In the genomic region with DNA sequence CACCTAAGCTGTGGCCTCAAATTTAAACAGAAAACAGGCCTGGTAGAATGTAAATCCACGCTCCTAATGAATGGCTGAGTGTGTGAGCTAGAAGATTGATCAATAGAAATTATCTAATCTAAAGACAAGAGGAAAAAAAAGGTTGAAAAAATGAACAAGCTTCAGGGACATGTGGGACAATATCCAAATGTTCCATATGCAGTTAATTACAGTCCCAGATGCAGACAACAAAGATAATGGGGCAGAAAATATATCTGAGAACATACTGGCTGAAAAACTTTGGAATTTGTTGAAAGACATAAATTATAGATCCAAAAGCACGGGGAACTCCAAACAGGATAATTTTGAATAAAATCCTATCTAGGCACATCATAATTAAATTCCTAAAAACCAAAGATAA, we compare ENCODE assay signal across 25 cellular contexts.
"Had no signal": no experiment of that assay in that cellular context is flagged by ENCODE, and none has a peak within 500 bp of the region (broad histone marks: within the 10 kb centered on the region; RNA-seq: fewer than 3 reads in every experiment).

No MANE protein-coding gene starts in this region.

- H3K36me3 ChIP-seq: neutrophil, pancreas, prostate gland, right lobe of liver, sigmoid colon, stomach, thoracic aorta, thyroid gland, tibial nerve, upper lobe of left lung, vagina had no signal

- H3K4me1 ChIP-seq: pancreas, prostate gland, right lobe of liver, sigmoid colon, stomach, thyroid gland, upper lobe of left lung, vagina had no signal

- ATAC-seq: natural killer cell treated with Interleukin-12 subunit alpha and Interleukin-12 subunit beta and Interleukin-15 and Interleukin-18, amount 100 ng/mL, for 72 hours; pancreas; right cardiac atrium; right lobe of liver; stimulated activated effector memory CD8-positive, alpha-beta T cell treated with anti-CD3 and anti-CD28 coated beads, Interleukin-12 subunit alpha, Interleukin-12 subunit beta, amount 100 ng/mL, for 72 hours; stimulated activated naive B cell treated with anti-CD40 and anti-IgM and Interleukin-4, amounts not matched to agents 10 μg/mL and 1 μg/mL and 100 μg/mL, for 72 hours had no signal

- H3K27me3 ChIP-seq: neutrophil, pancreas, right lobe of liver, sigmoid colon, thyroid gland, tibial nerve, upper lobe of left lung, vagina had no signal

- DNase-seq: nephron progenitor cell; nucleus accumbens; pancreas; retina; right cardiac atrium; right lobe of liver; sigmoid colon; small intestine; stimulated activated CD4-positive, alpha-beta T cell treated with anti-CD3 and anti-CD28 coated beads, Interleukin-15, amount 100 ng/mL, for 24 hours; stimulated activated CD4-positive, alpha-beta T cell treated with anti-CD3 and anti-CD28 coated beads, Interleukin-2, amount 100 ng/mL, for 24 hours; stimulated activated CD4-positive, alpha-beta T cell treated with anti-CD3 and anti-CD28 coated beads, Interleukin-2, amount 100 ng/mL, for 48 hours; stimulated activated CD4-positive, alpha-beta T cell treated with anti-CD3 and anti-CD28 coated beads, Interleukin-4, amount 100 ng/mL, for 24 hours; stimulated activated naive B cell treated with anti-CD40 and anti-IgM and Interleukin-4, amounts not matched to agents 10 μg/mL and 1 μg/mL and 100 μg/mL, for 72 hours; stimulated activated naive CD4-positive, alpha-beta T cell treated with Interleukin-2 at 50 U/mL for 16 hours; stomach; thyroid gland; trophoblast cell; upper lobe of left lung had no signal

- H3K9me3 ChIP-seq: neutrophil, pancreas, prostate gland, right lobe of liver, sigmoid colon, stomach, thoracic aorta, thyroid gland, upper lobe of left lung, vagina had no signal

- H3K4me3 ChIP-seq: pancreas, prostate gland, right lobe of liver, sigmoid colon, stomach, thoracic aorta, thyroid gland, tibial nerve, upper lobe of left lung, vagina had no signal

- H3K27ac ChIP-seq: neutrophil, pancreas, prostate gland, right lobe of liver, sigmoid colon, stomach, thoracic aorta, thyroid gland, tibial nerve, upper lobe of left lung, vagina had no signal
